ENCODE assay signal across 12 cellular contexts in genomic region chr12:89574736-89575208, GRCh38. TPM values are rescaled to one million over a fixed set of nuclear protein-coding genes. Genes with fewer than 3 reads are reported as not detected.
DNase-seq lines count a peak whose midpoint lies in the region; ATAC-seq and TF ChIP-seq lines count a peak whose summit lies in the region.
"Had no signal": no experiment of that assay in that cellular context is flagged by ENCODE, and none has a peak within 500 bp of the region (broad histone marks: within the 10 kb centered on the region; RNA-seq: fewer than 3 reads in every experiment).

No MANE protein-coding gene starts in this region.

- H3K27ac ChIP-seq in heart left ventricle: no peak overlapping the region

- intact Hi-C loops in heart left ventricle (cut with DNase I) (no loop called here), Right ventricle myocardium superior (cut with DNase I) (no loop called here)

- no peaks in the 10 kb centered on the region for H3K27me3 ChIP-seq in heart left ventricle
- H3K27me3 ChIP-seq: BE2C had no signal

- TF ChIP-seq POLR2A in heart left ventricle (IDR thresholded peaks at IDR 0.05): no peak

- H3K4me1 ChIP-seq in heart left ventricle: peaks cover 0 to 11% (median 3%) of the 10 kb centered on the region in 12 donors

- TF ChIP-seq CTCF in heart left ventricle (IDR thresholded peaks at IDR 0.05): no peak

- 25 to 38% (median 34%) methylated on average over 2 of the region's 2 CpGs for WGBS in heart left ventricle, 4 donors

- H3K4me3 ChIP-seq in heart left ventricle: no peak overlapping the region

- DNase-seq in heart left ventricle: peak in 3 of 5 donors; percentile 20 to 37 (median 23)
- no peak for DNase-seq in Right ventricle myocardium superior
- DNase-seq in glomerular visceral epithelial cell (ENCODE audit: extremely low spot score): peak; percentile 58
- DNase-seq in NCI-H2081 treated with DMSO at 0.1 percent for 48 hours (lab: John Stamatoyannopoulos, UW): no peak
- no peak for DNase-seq in NCI-H1694 (lab: John Stamatoyannopoulos, UW)
- DNase-seq in HuH-7.5 (ENCODE audit: low spot score): no peak
- DNase-seq: activated effector memory CD4-positive, alpha-beta T cell treated with anti-CD3 and anti-CD28 coated beads, Interleukin-2, amount 50 U/mL, for 16 hours; BE2C; NCI-H187; T-cell had no signal

- no peaks in the 10 kb centered on the region for H3K9me3 ChIP-seq in heart left ventricle
- H3K9me3 ChIP-seq: BE2C had no signal

- peak in 1 of 4 donors; percentile 49 for ATAC-seq in heart left ventricle
- ATAC-seq in Right ventricle myocardium superior (ENCODE audit: poor library complexity): no peak
- ATAC-seq in SK-N-SH treated with all-trans-retinoic acid at 6 μM for 48 hours: peak; percentile 76
- no peak for ATAC-seq in HG03469 (IDR thresholded peaks at IDR 0.05; ENCODE audit: unreplicated experiment)
- ATAC-seq: T-cell had no signal

- no peaks in the 10 kb centered on the region for H3K36me3 ChIP-seq in heart left ventricle
- H3K36me3 ChIP-seq: BE2C had no signal

TF ChIP-seq in SK-N-SH treated with all-trans-retinoic acid at 6 μM for 48 hours, 23 proteins besides CTCF, POLR2A, EP300 and RAD21:
- TF ChIP-seq ZFP3 (CRISPR knock-in tag; IDR thresholded peaks at IDR 0.05) (no peak), ZNF70 (CRISPR knock-in tag; IDR thresholded peaks at IDR 0.05) (no peak), TOX (CRISPR knock-in tag; IDR thresholded peaks at IDR 0.05; ENCODE audit: borderline replicate concordance) (no peak), ZNF565 (CRISPR knock-in tag; conservative IDR thresholded peaks at IDR 0.05; ENCODE audit: low read depth) (no peak), ZFP30 (CRISPR knock-in tag; IDR thresholded peaks at IDR 0.05) (no peak)

RNA-seq across cellular contexts. Expression of gene POC1B, which starts 48.9 kb away (rescaled TPM):
- total RNA-seq in heart left ventricle: 10 to 100 TPM in 1 of 9 donors, 1 to 10 TPM in 8; 6.8 to 12.4 (median 8.7) TPM
- polyA plus RNA-seq in heart left ventricle: 1 to 10 TPM; 3.3 to 6.7 TPM
- total RNA-seq in Right ventricle myocardium superior: 7.0 TPM

RNA-seq across cellular contexts. Expression of gene GALNT4, which starts 50.2 kb away (rescaled TPM):
- 1 to 10 TPM; 1.9 to 5.4 (median 2.5) TPM for total RNA-seq in heart left ventricle
- 1 to 10 TPM; 1.4 to 1.6 TPM for polyA plus RNA-seq in heart left ventricle
- 2.2 TPM for total RNA-seq in Right ventricle myocardium superior

Comparison
In these comparisons a context has a peak if more than half of its experiments do, and no peak if none do; other contexts are left out.
1. DNase-seq: peak in heart left ventricle (3 of 5) and glomerular visceral epithelial cell (single experiment); none in Right ventricle myocardium superior (single experiment), NCI-H2081 treated with DMSO at 0.1 percent for 48 hours (single experiment), NCI-H1694 (single experiment) and HuH-7.5 (single experiment).